18 cellular contexts compared by ENCODE assay signal in the genomic region with DNA sequence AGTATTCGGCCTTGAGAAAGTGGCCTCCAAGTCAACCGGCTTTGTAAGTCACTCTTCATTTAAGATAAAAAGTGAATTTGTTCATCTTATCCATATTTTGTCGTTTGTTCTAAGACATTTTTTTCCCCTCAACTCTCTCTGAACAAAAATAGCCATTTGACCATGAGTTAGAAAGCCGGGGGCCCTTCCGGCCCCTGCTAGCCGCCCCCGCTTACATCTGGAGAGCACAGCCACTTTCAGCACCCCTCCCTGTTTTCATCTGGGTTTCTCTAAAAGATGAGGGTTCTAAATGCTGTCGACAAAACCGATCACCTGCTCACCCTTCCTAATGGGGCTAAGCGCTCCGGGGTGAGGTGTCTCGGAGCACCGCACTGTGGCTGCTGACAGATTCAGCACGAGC. TPM values are rescaled to one million over a fixed set of nuclear protein-coding genes. Genes with fewer than 3 reads are reported as not detected.
"Had no signal": no experiment of that assay in that cellular context is flagged by ENCODE, and none has a peak within 500 bp of the region (broad histone marks: within the 10 kb centered on the region; RNA-seq: fewer than 3 reads in every experiment).

No MANE protein-coding gene starts in this region.

- H3K27ac ChIP-seq: epithelial cell of prostate, esophagus muscularis mucosa, gastrocnemius medialis had no signal

- H3K36me3 ChIP-seq: esophagus muscularis mucosa, gastrocnemius medialis had no signal

- H3K4me3 Mint-ChIP-seq: dendritic cell treated with granulocyte-macrophage colony-stimulating factor and Interleukin-4, amounts not matched to agents 40 ng/mL and 50 ng/mL, for 4 days; effector memory CD8-positive, alpha-beta T cell; immature natural killer cell; natural killer cell had no signal

- H3K4me3 ChIP-seq: esophagus muscularis mucosa, gastrocnemius medialis had no signal

- H3K27ac Mint-ChIP-seq: dendritic cell treated with granulocyte-macrophage colony-stimulating factor and Interleukin-4, amounts not matched to agents 40 ng/mL and 50 ng/mL, for 4 days; effector memory CD8-positive, alpha-beta T cell; immature natural killer cell; natural killer cell had no signal

- H3K36me3 Mint-ChIP-seq: immature natural killer cell, natural killer cell, type B pancreatic cell had no signal

- H3K9me3 ChIP-seq: esophagus muscularis mucosa, gastrocnemius medialis had no signal

- H3K4me1 ChIP-seq: esophagus muscularis mucosa, gastrocnemius medialis had no signal

- H3K4me1 Mint-ChIP-seq: immature natural killer cell, natural killer cell had no signal

- DNase-seq: effector memory CD8-positive, alpha-beta T cell; gastrocnemius medialis; immature natural killer cell; kidney; left colon; natural killer cell; posterior cingulate gyrus; stimulated activated CD4-positive, alpha-beta T cell treated with anti-CD3 and anti-CD28 coated beads, Interleukin-2, amount 100 ng/mL, for 48 hours; stimulated activated naive CD4-positive, alpha-beta T cell treated with Interleukin-2 at 50 U/mL for 16 hours had no signal

- H3K9me3 Mint-ChIP-seq: dendritic cell treated with granulocyte-macrophage colony-stimulating factor and Interleukin-4, amounts not matched to agents 40 ng/mL and 50 ng/mL, for 4 days; effector memory CD8-positive, alpha-beta T cell; immature natural killer cell; natural killer cell; type B pancreatic cell had no signal

- ATAC-seq: effector memory CD8-positive, alpha-beta T cell; gastrocnemius medialis; left colon; natural killer cell had no signal

RNA-seq across cellular contexts. Expression of a gene that starts 30.7 kb away (rescaled TPM):
- total RNA-seq: fibroblast of villous mesenchyme, kidney, left colon, lung microvascular endothelial cell, mesenteric fat pad, myocyte, natural killer cell, pulmonary artery endothelial cell had no signal
- polyA plus RNA-seq: immature natural killer cell had no signal
